In the genomic region with DNA sequence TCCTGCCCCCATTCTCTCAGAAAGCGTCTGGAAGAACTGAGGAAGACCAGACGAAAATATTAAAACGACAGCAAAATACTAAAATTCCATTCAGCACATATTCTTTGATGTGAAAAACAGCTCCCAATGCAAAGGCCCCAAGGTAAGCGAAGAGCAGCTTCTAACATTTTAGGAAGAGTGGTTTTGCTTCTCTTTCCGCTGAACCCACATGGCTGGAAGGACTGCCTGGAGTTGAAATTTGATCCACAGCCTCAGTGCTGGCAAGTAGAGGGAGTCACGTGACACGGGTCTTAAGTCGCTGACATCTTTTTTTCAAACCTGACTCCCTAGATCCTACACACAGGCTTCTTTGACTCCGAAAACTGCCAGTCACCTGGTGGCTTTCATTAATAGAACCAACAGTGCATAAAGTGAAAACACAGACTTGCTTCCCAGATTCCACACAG, we compare ENCODE assay signal across 8 cellular contexts. TPM values are rescaled to one million over a fixed set of nuclear protein-coding genes. Genes with fewer than 3 reads are reported as not detected.
A peak's percentile ranks its signal among the peaks of the same experiment; 100 is the strongest.
DNase-seq lines count a peak whose midpoint lies in the region; ATAC-seq, FAIRE-seq and TF ChIP-seq lines count a peak whose summit lies in the region.

A gene (minus strand): TSS at position 233 of the 446 bp plus-strand sequence. CDS start 221 bp downstream, at position 12.

- no peaks in the 10 kb centered on the region for H3K27me3 Mint-ChIP-seq in nephron (ENCODE audit: low read depth)

- ATAC-seq in HG02571 (IDR thresholded peaks at IDR 0.05; ENCODE audit: unreplicated experiment) (no peak), GM21381 (IDR thresholded peaks at IDR 0.05; ENCODE audit: unreplicated experiment) (no peak)

- H3K4me3 Mint-ChIP-seq in nephron = peak within 1 kb of the TSS; percentile 89 to 90 (median 89)

- no peaks in the 10 kb centered on the region for H3K9me3 ChIP-seq in WERI-Rb-1 (ENCODE audit: severe bottlenecking)

- H3K4me3 ChIP-seq in H7 (ENCODE audit: insufficient read depth, low read depth, low read length) (peak within 1 kb of the TSS; percentile 47), WERI-Rb-1 (ENCODE audit: low read depth, low read length) (peak within 1 kb of the TSS; percentile 74)

- peak within 1 kb of the TSS; percentile 71 for H3K27ac ChIP-seq in WERI-Rb-1

- TF ChIP-seq CTCF in D721Med (IDR thresholded peaks at IDR 0.05; ENCODE audit: insufficient read depth, missing control alignments) (no peak), WERI-Rb-1 (IDR thresholded peaks at IDR 0.05; ENCODE audit: low read depth, low read length) (no peak), nephron (IDR thresholded peaks at IDR 0.05; ENCODE audit: unreplicated experiment in 3 of 3) (no peak)

- peak within 1 kb of the TSS; percentile 88 to 99 (median 96) for H3K27ac Mint-ChIP-seq in nephron

- peak; percentile 94 for FAIRE-seq in D721Med (lab: Jason Lieb, UNC)

- peaks cover 8% of the 10 kb centered on the region for H3K36me3 Mint-ChIP-seq in nephron (ENCODE audit: low read depth)

- no peak for DNase-seq in D721Med (ENCODE audit: insufficient read length, low spot score)
- DNase-seq in H7 = peak; percentile 60
- peak; percentile 66 for DNase-seq in NCI-H1694 (lab: John Stamatoyannopoulos, UW)
- DNase-seq in WERI-Rb-1 = peak; percentile 88
- peak; percentile 8 for DNase-seq in germinal center (ENCODE audit: low spot score)

- peaks cover 20% of the 10 kb centered on the region for H3K9me3 Mint-ChIP-seq in nephron

- H3K4me1 Mint-ChIP-seq in nephron = peaks cover 37% of the 10 kb centered on the region

- H3K36me3 ChIP-seq in H7 (replicated peaks; ENCODE audit: control insufficient read depth, insufficient read depth, low read length) = no peaks in the 10 kb centered on the region
- no peaks in the 10 kb centered on the region for H3K36me3 ChIP-seq in WERI-Rb-1

- H3K27me3 ChIP-seq in H7 (ENCODE audit: control insufficient read depth, insufficient read depth, low read length) = no peaks in the 10 kb centered on the region
- no peaks in the 10 kb centered on the region for H3K27me3 ChIP-seq in WERI-Rb-1 (ENCODE audit: insufficient read depth, low read depth, severe bottlenecking)

RNA-seq across cellular contexts. Expression of the gene that starts here (rescaled TPM):
- total RNA-seq in H7 (2014; rRNA removed; shearing (Covaris generic)) = 7.1 and 13.9 TPM in 2 replicates
